In the genomic region with DNA sequence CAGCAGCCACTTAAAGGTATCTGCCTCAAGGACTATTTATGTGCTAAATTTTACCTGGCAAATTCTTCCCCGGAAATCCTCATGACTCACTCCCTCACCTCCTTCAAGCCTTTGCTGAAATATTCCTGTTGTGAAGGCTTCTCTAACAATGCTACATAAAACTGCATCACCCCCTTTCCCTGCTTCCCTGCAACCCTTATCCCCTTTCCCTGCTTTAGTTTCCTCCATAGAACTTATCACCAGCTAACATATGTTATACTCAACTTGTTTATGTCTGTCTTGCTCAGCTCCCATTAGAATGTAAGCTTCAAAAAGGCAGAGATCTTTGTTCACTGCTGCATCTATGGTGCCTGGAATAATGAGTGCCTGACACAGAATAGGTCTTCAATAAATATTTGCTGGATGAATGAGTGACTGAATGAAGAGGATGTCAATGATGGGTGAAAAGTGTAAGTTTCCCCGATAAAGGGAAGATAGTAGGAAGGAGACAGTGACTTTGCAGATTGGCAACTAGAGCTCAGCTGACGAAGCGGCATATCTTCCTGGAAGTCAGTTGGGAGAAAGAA, we compare ENCODE assay signal across 1 cellular context.
TF ChIP-seq lines count a peak whose summit lies in the region.

No MANE protein-coding gene starts in this region.

TF ChIP-seq in K562, 482 proteins besides CTCF, POLR2A, EP300 and RAD21 (continued from another document and continues in another):
- TF ChIP-seq, protein P1, sequence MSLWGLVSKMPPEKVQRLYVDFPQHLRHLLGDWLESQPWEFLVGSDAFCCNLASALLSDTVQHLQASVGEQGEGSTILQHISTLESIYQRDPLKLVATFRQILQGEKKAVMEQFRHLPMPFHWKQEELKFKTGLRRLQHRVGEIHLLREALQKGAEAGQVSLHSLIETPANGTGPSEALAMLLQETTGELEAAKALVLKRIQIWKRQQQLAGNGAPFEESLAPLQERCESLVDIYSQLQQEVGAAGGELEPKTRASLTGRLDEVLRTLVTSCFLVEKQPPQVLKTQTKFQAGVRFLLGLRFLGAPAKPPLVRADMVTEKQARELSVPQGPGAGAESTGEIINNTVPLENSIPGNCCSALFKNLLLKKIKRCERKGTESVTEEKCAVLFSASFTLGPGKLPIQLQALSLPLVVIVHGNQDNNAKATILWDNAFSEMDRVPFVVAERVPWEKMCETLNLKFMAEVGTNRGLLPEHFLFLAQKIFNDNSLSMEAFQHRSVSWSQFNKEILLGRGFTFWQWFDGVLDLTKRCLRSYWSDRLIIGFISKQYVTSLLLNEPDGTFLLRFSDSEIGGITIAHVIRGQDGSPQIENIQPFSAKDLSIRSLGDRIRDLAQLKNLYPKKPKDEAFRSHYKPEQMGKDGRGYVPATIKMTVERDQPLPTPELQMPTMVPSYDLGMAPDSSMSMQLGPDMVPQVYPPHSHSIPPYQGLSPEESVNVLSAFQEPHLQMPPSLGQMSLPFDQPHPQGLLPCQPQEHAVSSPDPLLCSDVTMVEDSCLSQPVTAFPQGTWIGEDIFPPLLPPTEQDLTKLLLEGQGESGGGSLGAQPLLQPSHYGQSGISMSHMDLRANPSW (CRISPR knock-in tag; IDR thresholded peaks at IDR 0.05), result no peak
- TF ChIP-seq ATF1 (CRISPR knock-in tag; IDR thresholded peaks at IDR 0.05) (no peak), ATF1 (tag; IDR thresholded peaks at IDR 0.05) (peak; percentile 21; the same call in 1 of the 2 replicates), ERF (CRISPR knock-in tag; IDR thresholded peaks at IDR 0.05) (no peak), ZNF146 (CRISPR knock-in tag; IDR thresholded peaks at IDR 0.05; ENCODE audit: unreplicated experiment) (no peak), CAMTA2 (CRISPR knock-in tag; conservative IDR thresholded peaks at IDR 0.05) (no peak), CUX1 (CRISPR knock-in tag; IDR thresholded peaks at IDR 0.05) (no peak), TRIM24 (IDR thresholded peaks at IDR 0.05) (peak; percentile 26 to 61; a peak in 2 of 4 replicates), HDAC3 (IDR thresholded peaks at IDR 0.05; ENCODE audit: borderline replicate concordance, partially characterized antibody) (peak; percentile 51), ZBTB43 (CRISPR knock-in tag; IDR thresholded peaks at IDR 0.05) (no peak), CREB1 (IDR thresholded peaks at IDR 0.05) (no peak), CREB1 (CRISPR knock-in tag; IDR thresholded peaks at IDR 0.05) (no peak), USF2 (CRISPR knock-in tag; IDR thresholded peaks at IDR 0.05) (no peak), KAT7 (CRISPR knock-in tag; IDR thresholded peaks at IDR 0.05; ENCODE audit: borderline replicate concordance) (no peak), NCOA1 (IDR thresholded peaks at IDR 0.05; ENCODE audit: low read depth) (no peak), ZNF398 (CRISPR knock-in tag; IDR thresholded peaks at IDR 0.05) (no peak), U2AF1 (optimal IDR thresholded peaks at IDR 0.05; ENCODE audit: low read depth, low read length) (no peak), ZBTB26 (CRISPR knock-in tag; IDR thresholded peaks at IDR 0.05) (no peak), PTTG1 (tag; IDR thresholded peaks at IDR 0.05; ENCODE audit: low read depth) (no peak), ZZZ3 (IDR thresholded peaks at IDR 0.05) (no peak), PHB (CRISPR knock-in tag; IDR thresholded peaks at IDR 0.05) (no peak), KLF1 (tag; IDR thresholded peaks at IDR 0.05) (no peak), ZNF785 (CRISPR knock-in tag; IDR thresholded peaks at IDR 0.05) (no peak), PHTF2 (CRISPR knock-in tag; IDR thresholded peaks at IDR 0.05) (no peak), SREBF2 (CRISPR knock-in tag; IDR thresholded peaks at IDR 0.05) (no peak), GATAD2A (IDR thresholded peaks at IDR 0.05) (0 out of 2 replicates have a peak, but pooled peaks have one; percentile 39), EHMT2 (IDR thresholded peaks at IDR 0.05) (peak; percentile 68; the same call in 1 of the 2 replicates), SAP30 (IDR thresholded peaks at IDR 0.05; ENCODE audit: borderline replicate concordance, insufficient read depth, low read depth, low read length, poor library complexity, severe bottlenecking) (no peak), BCOR (IDR thresholded peaks at IDR 0.05) (0 out of 2 replicates have a peak, but pooled peaks have one; percentile 32), EGR1 (conservative IDR thresholded peaks at IDR 0.05) (no peak), SMC3 (conservative IDR thresholded peaks at IDR 0.05; ENCODE audit: insufficient read depth, low read depth, low read length) (no peak), ZNF311 (CRISPR knock-in tag; IDR thresholded peaks at IDR 0.05) (no peak), TAF9B (IDR thresholded peaks at IDR 0.05; ENCODE audit: partially characterized antibody) (peak; percentile 23), FOS (IDR thresholded peaks at IDR 0.05; ENCODE audit: extremely low read depth, insufficient read length) (no peak), HMGXB4 (CRISPR knock-in tag; IDR thresholded peaks at IDR 0.05) (no peak), CBFA2T2 (conservative IDR thresholded peaks at IDR 0.05) (peak; percentile 60), FOXK2 (conservative IDR thresholded peaks at IDR 0.05 in 1 of 2, IDR thresholded peaks at IDR 0.05 in 1 of 2; ENCODE audit: low read depth in 2 of 2) (peak; percentile 84 to 92), ZNF23 (CRISPR knock-in tag; IDR thresholded peaks at IDR 0.05) (no peak), RBM25 (IDR thresholded peaks at IDR 0.05; ENCODE audit: low read depth, low read length, severe bottlenecking) (no peak), VEZF1 (CRISPR knock-in tag; IDR thresholded peaks at IDR 0.05) (no peak), ZFP1 (CRISPR knock-in tag; IDR thresholded peaks at IDR 0.05) (no peak), HNRNPK (IDR thresholded peaks at IDR 0.05; ENCODE audit: low read depth, low read length, poor library complexity, severe bottlenecking) (no peak), PYGO2 (tag; IDR thresholded peaks at IDR 0.05) (no peak)
- TF ChIP-seq, protein P2, sequence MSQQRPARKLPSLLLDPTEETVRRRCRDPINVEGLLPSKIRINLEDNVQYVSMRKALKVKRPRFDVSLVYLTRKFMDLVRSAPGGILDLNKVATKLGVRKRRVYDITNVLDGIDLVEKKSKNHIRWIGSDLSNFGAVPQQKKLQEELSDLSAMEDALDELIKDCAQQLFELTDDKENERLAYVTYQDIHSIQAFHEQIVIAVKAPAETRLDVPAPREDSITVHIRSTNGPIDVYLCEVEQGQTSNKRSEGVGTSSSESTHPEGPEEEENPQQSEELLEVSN (IDR thresholded peaks at IDR 0.05; ENCODE audit: borderline replicate concordance in 1 of 2, extremely low read depth in 1 of 2, insufficient read depth in 1 of 2, insufficient read length in 1 of 2, low read depth in 1 of 2, low read length in 1 of 2, poor library complexity in 1 of 2, severe bottlenecking in 1 of 2), result no peak
